In genomic region chr19:21877976-21878375, GRCh38 we compare ENCODE assay signal across 30 cellular contexts.
"Had no signal": no experiment of that assay in that cellular context is flagged by ENCODE, and none has a peak within 500 bp of the region (broad histone marks: within the 10 kb centered on the region; RNA-seq: fewer than 3 reads in every experiment).

No MANE protein-coding gene starts in this region.

- H3K4me1 ChIP-seq: adrenal gland, ascending aorta, body of pancreas, breast epithelium had no signal

- H3K27me3 ChIP-seq: adrenal gland, ascending aorta, body of pancreas, brain microvascular endothelial cell, breast epithelium, cardiac muscle cell had no signal

- H3K27ac ChIP-seq: adrenal gland, ascending aorta, body of pancreas, brain microvascular endothelial cell, breast epithelium, cardiac muscle cell had no signal

- DNase-seq: activated effector memory CD4-positive, alpha-beta T cell treated with anti-CD3 and anti-CD28 coated beads, Interleukin-2, amount 50 U/mL, for 16 hours; activated effector memory CD4-positive, alpha-beta T cell treated with Interleukin-2 at 50 U/mL for 16 hours; activated gamma-delta T cell; activated gamma-delta T cell treated with Interleukin-2 at 50 U/mL for 16 hours; activated naive CD4-positive, alpha-beta T cell; activated naive CD4-positive, alpha-beta T cell treated with anti-CD3 and anti-CD28 coated beads for 36 hours; activated naive CD4-positive, alpha-beta T cell treated with anti-CD3 and anti-CD28 coated beads, Interleukin-2, amount 10 ng/mL, durations not matched to agents 7 days and 5 days; activated naive CD4-positive, alpha-beta T cell treated with anti-CD3 and anti-CD28 coated beads, Interleukin-2, amount 50 U/mL, for 16 hours; activated naive CD4-positive, alpha-beta T cell treated with Interleukin-2 at 50 U/mL for 16 hours; activated naive CD8-positive, alpha-beta T cell treated with anti-CD3 and anti-CD28 coated beads for 36 hours; activated naive CD8-positive, alpha-beta T cell treated with anti-CD3 and anti-CD28 coated beads, Interleukin-2, amount 10 ng/mL, durations not matched to agents 7 days and 5 days; activated naive CD8-positive, alpha-beta T cell treated with anti-CD3 and anti-CD28 coated beads, Interleukin-2, amount 50 U/mL, for 24 hours; activated T-cell treated with anti-CD3 and anti-CD28 coated beads, Interleukin-2, amount 50 U/mL, for 1 hour; activated T-cell treated with anti-CD3 and anti-CD28 coated beads, Interleukin-2, amount 50 U/mL, for 24 hours; activated T-cell treated with anti-CD3 and anti-CD28 coated beads, Interleukin-2, amount 50 U/mL, for 4 hours; activated T-cell treated with anti-CD3 and anti-CD28 coated beads, Interleukin-2, amount 50 U/mL, for 48 hours; activated T-cell treated with anti-CD3 and anti-CD28 coated beads, Interleukin-2, amount 50 U/mL, for 72 hours; adrenal gland; amniotic stem cell; amygdala; anterior cingulate cortex; aorta; body of pancreas; brain microvascular endothelial cell; caudate nucleus; central memory CD4-positive, alpha-beta T cell; cerebellar nuclear complex had no signal

- H3K4me3 ChIP-seq: adrenal gland, ascending aorta, body of pancreas, breast epithelium, cardiac muscle cell had no signal

- H3K36me3 ChIP-seq: adrenal gland, ascending aorta, brain microvascular endothelial cell, breast epithelium, cardiac muscle cell had no signal

- H3K9me3 ChIP-seq: adrenal gland, ascending aorta, body of pancreas, breast epithelium had no signal
